ENCODE assay signal across 1 cellular context in the genomic region with DNA sequence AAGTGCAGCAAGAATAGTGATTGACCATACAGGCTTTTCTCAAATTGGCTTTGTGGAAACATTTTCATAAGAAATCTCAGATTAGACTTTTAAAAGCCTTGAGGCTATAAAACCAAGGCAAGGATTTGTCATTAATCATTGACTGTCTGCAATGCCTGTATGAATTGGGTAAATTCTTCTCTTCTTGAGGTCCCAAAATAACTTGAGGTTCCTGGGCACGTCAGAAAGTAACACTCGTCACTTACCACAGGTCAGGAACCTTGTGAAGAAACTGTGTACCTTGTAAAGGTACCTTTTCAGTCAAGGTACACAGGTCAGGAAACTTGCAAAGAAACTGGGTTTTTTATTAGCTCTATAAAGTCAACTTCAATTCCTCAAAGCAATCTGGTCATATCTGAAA.
TF ChIP-seq lines count a peak whose summit lies in the region.

No MANE protein-coding gene starts in this region.

TF ChIP-seq in GM23338, 12 proteins besides CTCF, POLR2A, EP300 and RAD21 (continued from another document):
- TF ChIP-seq ZNF462 (CRISPR knock-in tag; IDR thresholded peaks at IDR 0.05) (no peak), ETS1 (IDR thresholded peaks at IDR 0.05) (no peak), POLR2AphosphoS5 (IDR thresholded peaks at IDR 0.05; ENCODE audit: low read depth) (no peak), EZH2 (IDR thresholded peaks at IDR 0.05; ENCODE audit: low read depth, unreplicated experiment) (no peak), JUNB (IDR thresholded peaks at IDR 0.05; ENCODE audit: unreplicated experiment) (no peak), ZNF331 (CRISPR knock-in tag; IDR thresholded peaks at IDR 0.05; ENCODE audit: low read depth) (no peak), CREB1 (CRISPR knock-in tag; IDR thresholded peaks at IDR 0.05; ENCODE audit: low read depth) (no peak), NANOG (IDR thresholded peaks at IDR 0.05; ENCODE audit: borderline replicate concordance) (no peak), EZH2phosphoT487 (IDR thresholded peaks at IDR 0.05; ENCODE audit: unreplicated experiment) (no peak)
- TF ChIP-seq, protein P1, sequence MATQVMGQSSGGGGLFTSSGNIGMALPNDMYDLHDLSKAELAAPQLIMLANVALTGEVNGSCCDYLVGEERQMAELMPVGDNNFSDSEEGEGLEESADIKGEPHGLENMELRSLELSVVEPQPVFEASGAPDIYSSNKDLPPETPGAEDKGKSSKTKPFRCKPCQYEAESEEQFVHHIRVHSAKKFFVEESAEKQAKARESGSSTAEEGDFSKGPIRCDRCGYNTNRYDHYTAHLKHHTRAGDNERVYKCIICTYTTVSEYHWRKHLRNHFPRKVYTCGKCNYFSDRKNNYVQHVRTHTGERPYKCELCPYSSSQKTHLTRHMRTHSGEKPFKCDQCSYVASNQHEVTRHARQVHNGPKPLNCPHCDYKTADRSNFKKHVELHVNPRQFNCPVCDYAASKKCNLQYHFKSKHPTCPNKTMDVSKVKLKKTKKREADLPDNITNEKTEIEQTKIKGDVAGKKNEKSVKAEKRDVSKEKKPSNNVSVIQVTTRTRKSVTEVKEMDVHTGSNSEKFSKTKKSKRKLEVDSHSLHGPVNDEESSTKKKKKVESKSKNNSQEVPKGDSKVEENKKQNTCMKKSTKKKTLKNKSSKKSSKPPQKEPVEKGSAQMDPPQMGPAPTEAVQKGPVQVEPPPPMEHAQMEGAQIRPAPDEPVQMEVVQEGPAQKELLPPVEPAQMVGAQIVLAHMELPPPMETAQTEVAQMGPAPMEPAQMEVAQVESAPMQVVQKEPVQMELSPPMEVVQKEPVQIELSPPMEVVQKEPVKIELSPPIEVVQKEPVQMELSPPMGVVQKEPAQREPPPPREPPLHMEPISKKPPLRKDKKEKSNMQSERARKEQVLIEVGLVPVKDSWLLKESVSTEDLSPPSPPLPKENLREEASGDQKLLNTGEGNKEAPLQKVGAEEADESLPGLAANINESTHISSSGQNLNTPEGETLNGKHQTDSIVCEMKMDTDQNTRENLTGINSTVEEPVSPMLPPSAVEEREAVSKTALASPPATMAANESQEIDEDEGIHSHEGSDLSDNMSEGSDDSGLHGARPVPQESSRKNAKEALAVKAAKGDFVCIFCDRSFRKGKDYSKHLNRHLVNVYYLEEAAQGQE (IDR thresholded peaks at IDR 0.05; ENCODE audit: unreplicated experiment) = no peak
